ENCODE assay signal across 15 cellular contexts in genomic region chr3:170766823-170767575, GRCh38.
DNase-seq lines count a peak whose midpoint lies in the region; ATAC-seq and TF ChIP-seq lines count a peak whose summit lies in the region.
"Had no signal": no experiment of that assay in that cellular context is flagged by ENCODE, and none has a peak within 500 bp of the region (broad histone marks: within the 10 kb centered on the region; RNA-seq: fewer than 3 reads in every experiment).

No MANE protein-coding gene starts in this region.

- no peak for DNase-seq in natural killer cell
- no peak for DNase-seq in natural killer cell treated with Interleukin-12 subunit alpha and Interleukin-12 subunit beta and Interleukin-15 and Interleukin-18, amount 100 ng/mL, for 72 hours (ENCODE audit: low spot score)
- no peak for DNase-seq in dorsolateral prefrontal cortex
- no peak for DNase-seq in mesendoderm
- no peak for DNase-seq in activated CD4-positive, alpha-beta memory T cell treated with anti-CD3 and anti-CD28 coated beads for 36 hours
- no peak for DNase-seq in lower leg skin (ENCODE audit: low spot score in 2 of 2)
- DNase-seq in cerebellar cortex (ENCODE audit: low spot score), result no peak
- DNase-seq: COR-L47, DMS153, H7, Kasumi-1, NCI-H1694, NCI-H69, SHP77 treated with DMSO at 0.1 percent for 48 hours had no signal

- no peaks in the 10 kb centered on the region for H3K27me3 Mint-ChIP-seq in natural killer cell (ENCODE audit: low read depth in 2 of 2)
- H3K27me3 Mint-ChIP-seq in natural killer cell treated with Interleukin-12 subunit alpha and Interleukin-12 subunit beta and Interleukin-15 and Interleukin-18, amount 100 ng/mL, for 72 hours, result peaks cover 0 to 7% of the 10 kb centered on the region in 2 donors
- H3K27me3 Mint-ChIP-seq in activated CD4-positive, alpha-beta memory T cell treated with anti-CD3 and anti-CD28 coated beads for 36 hours, result peaks cover 4% of the 10 kb centered on the region

- H3K4me2 ChIP-seq in mesendoderm (ENCODE audit: low read length), result no peak overlapping the region

- H3K4me3 Mint-ChIP-seq in natural killer cell, result peak overlapping the region; percentile 32
- no peak overlapping the region for H3K4me3 Mint-ChIP-seq in natural killer cell treated with Interleukin-12 subunit alpha and Interleukin-12 subunit beta and Interleukin-15 and Interleukin-18, amount 100 ng/mL, for 72 hours
- no peak overlapping the region for H3K4me3 Mint-ChIP-seq in activated CD4-positive, alpha-beta memory T cell treated with anti-CD3 and anti-CD28 coated beads for 36 hours
- H3K4me3 Mint-ChIP-seq: CD14-positive monocyte had no signal

- TF ChIP-seq CTCF in natural killer cell (IDR thresholded peaks at IDR 0.05), result no peak
- no peak for TF ChIP-seq CTCF in dorsolateral prefrontal cortex (IDR thresholded peaks at IDR 0.05 in 54 of 56, conservative IDR thresholded peaks at IDR 0.05 in 2 of 56; ENCODE audit: low read depth in 1 of 56, partially characterized antibody in 56 of 56)
- no peak for TF ChIP-seq CTCF in lower leg skin (IDR thresholded peaks at IDR 0.05)

- ATAC-seq in natural killer cell, result no peak
- ATAC-seq in natural killer cell treated with Interleukin-12 subunit alpha and Interleukin-12 subunit beta and Interleukin-15 and Interleukin-18, amount 100 ng/mL, for 72 hours, result no peak

- H3K18ac ChIP-seq in mesendoderm (ENCODE audit: low read length), result peak overlapping the region; percentile 24

- intact Hi-C loops in natural killer cell (cut with micrococcal nuclease), result no loop called here
- intact Hi-C loops in dorsolateral prefrontal cortex (cut with DNase I), result no loop called here
- intact Hi-C loops in activated CD4-positive, alpha-beta memory T cell treated with anti-CD3 and anti-CD28 coated beads for 36 hours (cut with micrococcal nuclease), result no loop called here
- intact Hi-C loops in lower leg skin (cut with DNase I; ENCODE audit: low total_unique reads), result no loop called here

- no peaks in the 10 kb centered on the region for H3K79me1 ChIP-seq in mesendoderm (ENCODE audit: low read length)

- 100% methylated on average over 2 of the region's 4 CpGs for WGBS in mesendoderm (ENCODE audit: extremely low coverage, insufficient coverage, low lambda C conversion rate)
- WGBS in lower leg skin, 2 donors, result 84 to 85% methylated on average over 4 of the region's 4 CpGs

- H2BK5ac ChIP-seq in mesendoderm (ENCODE audit: low read length), result peak overlapping the region; percentile 16

- no peak overlapping the region for H3K4me3 ChIP-seq in dorsolateral prefrontal cortex
- no peak overlapping the region for H3K4me3 ChIP-seq in mesendoderm (ENCODE audit: low read length)
- H3K4me3 ChIP-seq in lower leg skin (ENCODE audit: low read depth, poor library complexity, severe bottlenecking), result no peak overlapping the region

- H3K4ac ChIP-seq in mesendoderm (ENCODE audit: low read depth, low read length), result no peak overlapping the region

- H3K79me2 ChIP-seq in mesendoderm (ENCODE audit: control insufficient read depth, insufficient read depth, low read length), result no peaks in the 10 kb centered on the region

- no peak overlapping the region for H3K9ac ChIP-seq in mesendoderm (ENCODE audit: low read length)

- H3K23ac ChIP-seq in mesendoderm (ENCODE audit: low read length), result no peak overlapping the region

- H3K36me3 Mint-ChIP-seq in natural killer cell, result no peaks in the 10 kb centered on the region
- H3K36me3 Mint-ChIP-seq in natural killer cell treated with Interleukin-12 subunit alpha and Interleukin-12 subunit beta and Interleukin-15 and Interleukin-18, amount 100 ng/mL, for 72 hours, result no peaks in the 10 kb centered on the region
- H3K36me3 Mint-ChIP-seq in activated CD4-positive, alpha-beta memory T cell treated with anti-CD3 and anti-CD28 coated beads for 36 hours, result no peaks in the 10 kb centered on the region
- H3K36me3 Mint-ChIP-seq: CD14-positive monocyte had no signal

- no peaks in the 10 kb centered on the region for H3K36me3 ChIP-seq in mesendoderm (ENCODE audit: control insufficient read depth, insufficient read depth, low read length)

- H3K56ac ChIP-seq in mesendoderm (ENCODE audit: low read length), result peak overlapping the region; percentile 44

- no peak overlapping the region for H2AK5ac ChIP-seq in mesendoderm (ENCODE audit: low read length)

- H4K8ac ChIP-seq in mesendoderm (ENCODE audit: low read depth, low read length), result no peak overlapping the region

- H3K27me3 ChIP-seq in dorsolateral prefrontal cortex (no peaks in the 10 kb centered on the region), mesendoderm (ENCODE audit: insufficient read depth, low read length, poor library complexity) (no peaks in the 10 kb centered on the region)

- H4K5ac ChIP-seq in mesendoderm (ENCODE audit: low read length), result no peak overlapping the region

- H2BK120ac ChIP-seq in mesendoderm (ENCODE audit: low read depth, low read length), result no peak overlapping the region

- POLR2A ChIA-PET in activated CD4-positive, alpha-beta memory T cell treated with anti-CD3 and anti-CD28 coated beads for 36 hours (lab: Charles Lee), result no interaction called here

- H2BK15ac ChIP-seq in mesendoderm (replicated peaks; ENCODE audit: low read depth), result no peak overlapping the region

- CTCF ChIA-PET in activated CD4-positive, alpha-beta memory T cell treated with anti-CD3 and anti-CD28 coated beads for 36 hours (lab: Charles Lee), result interaction anchor here (0.9 kb wide), 1 partner anchor 44 kb away, joined by 3 read pairs; no protein-coding TSS in a partner anchor

- H3K4me1 Mint-ChIP-seq in natural killer cell, result peaks cover 35 to 39% of the 10 kb centered on the region in 2 donors
- H3K4me1 Mint-ChIP-seq in natural killer cell treated with Interleukin-12 subunit alpha and Interleukin-12 subunit beta and Interleukin-15 and Interleukin-18, amount 100 ng/mL, for 72 hours (ENCODE audit: low read depth in 2 of 2), result peaks cover 31 to 34% of the 10 kb centered on the region in 2 donors
- H3K4me1 Mint-ChIP-seq in activated CD4-positive, alpha-beta memory T cell treated with anti-CD3 and anti-CD28 coated beads for 36 hours (ENCODE audit: low read depth), result no peaks in the 10 kb centered on the region
- H3K4me1 Mint-ChIP-seq: CD14-positive monocyte had no signal

- no peak for TF ChIP-seq POLR2A in lower leg skin (IDR thresholded peaks at IDR 0.05)

- no peaks in the 10 kb centered on the region for H3K9me3 Mint-ChIP-seq in natural killer cell
- no peaks in the 10 kb centered on the region for H3K9me3 Mint-ChIP-seq in natural killer cell treated with Interleukin-12 subunit alpha and Interleukin-12 subunit beta and Interleukin-15 and Interleukin-18, amount 100 ng/mL, for 72 hours
- H3K9me3 Mint-ChIP-seq in activated CD4-positive, alpha-beta memory T cell treated with anti-CD3 and anti-CD28 coated beads for 36 hours, result no peaks in the 10 kb centered on the region

- H3K27ac ChIP-seq in dorsolateral prefrontal cortex, result peak overlapping the region in 38 of 59 donors; percentile 10 to 91 (median 80)
- H3K27ac ChIP-seq in mesendoderm (ENCODE audit: low read depth, low read length), result peak overlapping the region; percentile 56

- peak overlapping the region in 1 of 2 donors; percentile 1 for H3K27ac Mint-ChIP-seq in natural killer cell
- H3K27ac Mint-ChIP-seq in natural killer cell treated with Interleukin-12 subunit alpha and Interleukin-12 subunit beta and Interleukin-15 and Interleukin-18, amount 100 ng/mL, for 72 hours, result no peak overlapping the region
- no peak overlapping the region for H3K27ac Mint-ChIP-seq in activated CD4-positive, alpha-beta memory T cell treated with anti-CD3 and anti-CD28 coated beads for 36 hours

- peaks cover 7% of the 10 kb centered on the region for H3K4me1 ChIP-seq in mesendoderm (ENCODE audit: control insufficient read depth, low read depth, low read length)
